In genomic region chr10:129877773-129878371, GRCh38 we compare ENCODE assay signal across 11 cellular contexts.
DNase-seq lines count a peak whose midpoint lies in the region; ATAC-seq, FAIRE-seq and TF ChIP-seq lines count a peak whose summit lies in the region.
"Had no signal": no experiment of that assay in that cellular context is flagged by ENCODE, and none has a peak within 500 bp of the region (broad histone marks: within the 10 kb centered on the region; RNA-seq: fewer than 3 reads in every experiment).

No MANE protein-coding gene starts in this region.

- TF ChIP-seq POLR2A in lower leg skin (IDR thresholded peaks at IDR 0.05) = no peak

- no peaks in the 10 kb centered on the region for H3K36me3 ChIP-seq in OCI-LY1 (ENCODE audit: insufficient read depth, low read length)
- H3K36me3 ChIP-seq: BLaER1 treated with 17β-estradiol and CSF1 and Interleukin-3, amounts not matched to agents 10 nM and 100 nM had no signal

- ATAC-seq in HG03521 (IDR thresholded peaks at IDR 0.05; ENCODE audit: unreplicated experiment) = no peak

- no peak overlapping the region for H3K4me3 ChIP-seq in OCI-LY1 (ENCODE audit: low read depth, low read length, poor library complexity, severe bottlenecking)
- no peak overlapping the region for H3K4me3 ChIP-seq in lower leg skin (ENCODE audit: low read depth, poor library complexity, severe bottlenecking)
- H3K4me3 ChIP-seq: BLaER1 treated with 17β-estradiol and CSF1 and Interleukin-3, amounts not matched to agents 10 nM and 100 nM had no signal

- intact Hi-C loops in lower leg skin (cut with DNase I; ENCODE audit: low total_unique reads) = no loop called here

- no peaks in the 10 kb centered on the region for H3F3A ChIP-seq in OCI-LY1 (ENCODE audit: insufficient read depth, low read length)

- peak; percentile 54 for DNase-seq in NCI-H1436 (lab: John Stamatoyannopoulos, UW)
- DNase-seq in NCI-H1436 treated with DMSO at 0.1 percent for 48 hours (lab: John Stamatoyannopoulos, UW) = no peak
- peak; percentile 8 for DNase-seq in central memory CD4-positive, alpha-beta T cell
- DNase-seq in stimulated activated CD4-positive, alpha-beta T cell treated with anti-CD3 and anti-CD28 coated beads, Interleukin-12 subunit alpha, Interleukin-12 subunit beta, amount 100 ng/mL, for 4 hours = peak; percentile 31
- DNase-seq in lower leg skin (ENCODE audit: low spot score in 2 of 2) = no peak
- DNase-seq in RCC 7860 (ENCODE audit: low spot score) = no peak

- no peaks in the 10 kb centered on the region for H4K20me1 ChIP-seq in OCI-LY1 (ENCODE audit: insufficient read depth, low read length)
- H4K20me1 ChIP-seq: BLaER1 treated with 17β-estradiol and CSF1 and Interleukin-3, amounts not matched to agents 10 nM and 100 nM had no signal

- H3K79me2 ChIP-seq in OCI-LY1 (ENCODE audit: insufficient read depth, low read length) = no peaks in the 10 kb centered on the region

- H3K9me2 ChIP-seq in OCI-LY1 (ENCODE audit: low read depth, low read length) = no peaks in the 10 kb centered on the region

- H3K27me3 ChIP-seq in OCI-LY1 (ENCODE audit: insufficient read depth, low read length) = no peaks in the 10 kb centered on the region
- H3K27me3 ChIP-seq: BLaER1 treated with 17β-estradiol and CSF1 and Interleukin-3, amounts not matched to agents 10 nM and 100 nM had no signal

- no peaks in the 10 kb centered on the region for H3K9me3 ChIP-seq in OCI-LY1 (ENCODE audit: low read length)

- peak; percentile 80 for TF ChIP-seq CTCF in OCI-LY1 (IDR thresholded peaks at IDR 0.05; ENCODE audit: low read length)
- no peak for TF ChIP-seq CTCF in lower leg skin (IDR thresholded peaks at IDR 0.05)

- no peak overlapping the region for H3K9ac ChIP-seq in OCI-LY1 (ENCODE audit: low read length)
- H3K9ac ChIP-seq: BLaER1 treated with 17β-estradiol and CSF1 and Interleukin-3, amounts not matched to agents 10 nM and 100 nM had no signal

- no peak overlapping the region for H3K27ac ChIP-seq in OCI-LY1 (ENCODE audit: low read depth, low read length, poor library complexity, severe bottlenecking)
- H3K27ac ChIP-seq: BLaER1 treated with 17β-estradiol and CSF1 and Interleukin-3, amounts not matched to agents 10 nM and 100 nM had no signal

- 74 to 78% methylated on average over 9 of the region's 9 CpGs for WGBS in lower leg skin, 2 donors

- H2AFZ ChIP-seq in OCI-LY1 (ENCODE audit: low read length) = no peak overlapping the region

- no peaks in the 10 kb centered on the region for H3K4me1 ChIP-seq in OCI-LY1 (ENCODE audit: insufficient read depth, low read length, severe bottlenecking)

- FAIRE-seq in RCC 7860 (lab: Jason Lieb, UNC) = no peak
- FAIRE-seq: islet of Langerhans, TTC549 had no signal

- no peak overlapping the region for H3K4me2 ChIP-seq in OCI-LY1 (ENCODE audit: low read length)
- H3K4me2 ChIP-seq: BLaER1 treated with 17β-estradiol and CSF1 and Interleukin-3, amounts not matched to agents 10 nM and 100 nM had no signal

Comparison
In these comparisons a context has a peak if more than half of its experiments do, and no peak if none do; other contexts are left out.
1. DNase-seq: peak in NCI-H1436 (single experiment), central memory CD4-positive, alpha-beta T cell (single experiment) and stimulated activated CD4-positive, alpha-beta T cell treated with anti-CD3 and anti-CD28 coated beads, Interleukin-12 subunit alpha, Interleukin-12 subunit beta, amount 100 ng/mL, for 4 hours (single experiment); none in NCI-H1436 treated with DMSO at 0.1 percent for 48 hours (single experiment), lower leg skin (0 of 2) and RCC 7860 (single experiment).